8 cellular contexts compared by ENCODE assay signal in genomic region chr12:48716493-48717251, GRCh38. TPM values are rescaled to one million over a fixed set of nuclear protein-coding genes. Genes with fewer than 3 reads are reported as not detected.
DNase-seq lines count a peak whose midpoint lies in the region; ATAC-seq and TF ChIP-seq lines count a peak whose summit lies in the region.

Gene CCNT1, minus strand, starts transcription at chr12:48716707. Its CDS starts 32 bp downstream, at chr12:48716675.

- DNase-seq in Ammon's horn (ENCODE audit: low spot score) (peak; percentile 98), NCI-H460 (ENCODE audit: extremely low read depth, low read depth) (peak; percentile 100), cerebellar nuclear complex (lab: John Stamatoyannopoulos, UW) (peak; percentile 84 to 94), islet precursor cell (peak; percentile 100)
- DNase-seq in activated CD4-positive, CD25-positive, alpha-beta regulatory T cell treated with anti-CD3 and anti-CD28 coated beads, Interleukin-2, amount 50 U/mL, for 72 hours: peak; percentile 98
- DNase-seq in stimulated activated CD4-positive, alpha-beta T cell treated with anti-CD3 and anti-CD28 coated beads, Interleukin-12 subunit alpha, Interleukin-12 subunit beta, amount 100 ng/mL, for 48 hours (ENCODE audit: low read depth in 2 of 3, low spot score in 1 of 3): peak; percentile 98 to 99 (median 99)

- peak; percentile 95 for ATAC-seq in HG03432 (IDR thresholded peaks at IDR 0.05; ENCODE audit: unreplicated experiment)

- peak; percentile 81 for TF ChIP-seq POLR2A in GM19099 (IDR thresholded peaks at IDR 0.05; ENCODE audit: extremely low read depth, insufficient read length, low read depth)

RNA-seq across cellular contexts. Expression of gene CCNT1, which starts in this region (rescaled TPM):
- total RNA-seq in NCI-H460 (2014; rRNA removed; shearing (Covaris generic)): 36.8 and 43.6 TPM in 2 replicates
- 36.9 and 50.7 TPM in 2 replicates for polyA plus RNA-seq in NCI-H460 (2014; cell fraction: nucleus; rRNA removed)

Comparison
In these comparisons a context has a peak if more than half of its experiments do, and no peak if none do; other contexts are left out.
1. Peak in every context shown above with its lines: DNase-seq and ATAC-seq.